In the genomic region with DNA sequence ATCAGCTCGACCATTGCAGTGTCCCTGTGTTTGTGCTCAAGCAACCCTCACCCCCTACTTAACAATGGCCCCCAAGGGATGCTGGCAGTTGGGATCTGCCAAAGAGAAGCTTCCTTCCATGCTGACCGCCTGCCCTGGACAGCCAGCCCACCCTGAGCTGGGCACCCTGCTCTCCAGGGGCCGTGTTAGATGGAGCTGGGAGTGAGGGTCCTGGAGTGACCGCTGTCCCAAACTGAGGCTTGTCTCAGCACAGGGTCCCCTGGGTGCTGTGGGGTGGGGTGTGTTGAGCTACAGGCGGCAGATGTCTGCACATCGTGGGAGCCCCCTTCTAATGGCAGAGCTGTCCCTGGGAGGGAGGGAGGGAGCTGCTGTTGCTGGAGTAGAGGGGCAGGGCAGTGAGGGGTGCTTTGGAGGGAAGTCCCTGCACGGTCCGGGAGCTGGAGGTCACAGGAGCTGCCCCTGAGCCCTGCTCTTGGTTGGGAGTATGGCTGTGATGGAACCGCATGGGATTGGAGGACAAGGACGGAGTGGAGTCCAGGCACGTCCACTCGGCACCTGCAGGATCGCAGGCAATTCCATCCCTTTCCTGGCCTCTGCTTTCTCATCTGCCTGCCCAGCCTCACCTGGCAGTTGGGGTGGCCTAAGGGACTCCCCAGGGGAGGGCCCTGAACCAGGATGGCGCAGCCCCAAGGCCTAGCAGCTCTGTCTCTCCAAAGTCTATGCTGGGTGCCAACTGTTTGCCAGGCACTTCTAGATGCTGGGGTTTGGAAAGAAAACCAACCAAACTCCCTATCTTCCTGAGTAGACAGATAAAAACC, we compare ENCODE assay signal across 28 cellular contexts.
"Had no signal": no experiment of that assay in that cellular context is flagged by ENCODE, and none has a peak within 500 bp of the region (broad histone marks: within the 10 kb centered on the region; RNA-seq: fewer than 3 reads in every experiment).

No MANE protein-coding gene starts in this region.

- H3K36me3 ChIP-seq: ascending aorta, cardiac muscle cell, lower lobe of right lung, pancreas had no signal

- H3K36me3 Mint-ChIP-seq: activated naive CD8-positive, alpha-beta T cell had no signal

- H3K27me3 ChIP-seq: ascending aorta, cardiac muscle cell, pancreas, tibial nerve had no signal

- H3K4me3 ChIP-seq: ascending aorta, cardiac muscle cell, lower lobe of right lung, mucosa of descending colon, pancreas, psoas muscle, tibial nerve had no signal

- H3K4me1 ChIP-seq: ascending aorta, lower lobe of right lung, pancreas, psoas muscle, tibial nerve had no signal

- H3K9me3 ChIP-seq: lower lobe of right lung, mucosa of descending colon, pancreas, SK-N-SH had no signal

- H3K4me1 Mint-ChIP-seq: activated CD4-positive, alpha-beta T cell treated with anti-CD3 and anti-CD28 coated beads, Interleukin-2, amount 10 ng/mL, durations not matched to agents 24 days and 14 days; brain had no signal

- DNase-seq: activated CD4-positive, alpha-beta T cell treated with anti-CD3 and anti-CD28 coated beads, Interleukin-2, amount 10 ng/mL, durations not matched to agents 24 days and 14 days; activated CD8-positive, alpha-beta T cell treated with anti-CD3 and anti-CD28 coated beads for 36 hours; activated naive CD4-positive, alpha-beta T cell treated with Interleukin-2 at 50 U/mL for 16 hours; activated T-cell treated with anti-CD3 and anti-CD28 coated beads, Interleukin-2, amount 50 U/mL, for 48 hours; cortex of kidney; effector memory CD8-positive, alpha-beta T cell; foreskin fibroblast; hippocampal formation; lower lobe of right lung; mesenchymal stem cell; mucosa of descending colon; nucleus accumbens; SK-N-SH; stimulated activated naive CD4-positive, alpha-beta T cell treated with Interleukin-2 at 50 U/mL for 16 hours; SW 1271; T-helper 9 cell had no signal

- H3K9me3 Mint-ChIP-seq: activated CD8-positive, alpha-beta T cell treated with anti-CD3 and anti-CD28 coated beads for 36 hours; activated T-helper 2 cell treated with anti-CD3 and anti-CD28 coated beads, Interferon-gamma antibody, Interleukin-2, Interleukin-4, amounts not matched to agents 10 μg/mL and 5 μg/mL and 100 μg/mL, durations not matched to agents 14 hours and 24 hours and 36 hours; effector memory CD8-positive, alpha-beta T cell had no signal

- H3K27ac ChIP-seq: ascending aorta, cardiac muscle cell, lower lobe of right lung, pancreas, psoas muscle, tibial nerve, VCaP had no signal

- H3K27me3 Mint-ChIP-seq: activated CD4-positive, alpha-beta T cell treated with anti-CD3 and anti-CD28 coated beads, Interleukin-2, amount 10 ng/mL, durations not matched to agents 24 days and 14 days; activated CD8-positive, alpha-beta T cell treated with anti-CD3 and anti-CD28 coated beads for 36 hours; activated naive CD8-positive, alpha-beta T cell had no signal

- H3K27ac Mint-ChIP-seq: activated CD4-positive, alpha-beta T cell treated with anti-CD3 and anti-CD28 coated beads, Interleukin-2, amount 10 ng/mL, durations not matched to agents 24 days and 14 days; activated CD8-positive, alpha-beta T cell treated with anti-CD3 and anti-CD28 coated beads for 36 hours; activated naive CD8-positive, alpha-beta T cell; activated T-helper 2 cell treated with anti-CD3 and anti-CD28 coated beads, Interferon-gamma antibody, Interleukin-2, Interleukin-4, amounts not matched to agents 10 μg/mL and 5 μg/mL and 100 μg/mL, durations not matched to agents 14 hours and 24 hours and 36 hours; brain; effector memory CD8-positive, alpha-beta T cell; T-helper 1 cell treated with Interleukin-12 subunit alpha and Interleukin-12 subunit beta and Interleukin-4 antibody, amounts not matched to agents 30 μg/mL and 1 μg/mL, for 36 hours had no signal

- ATAC-seq: activated CD4-positive, CD25-positive, alpha-beta regulatory T cell treated with anti-CD3 and anti-CD28 coated beads, Interleukin-2, amount 50 U/mL, for 24 hours; activated CD8-positive, alpha-beta T cell treated with anti-CD3 and anti-CD28 coated beads for 36 hours; effector memory CD8-positive, alpha-beta T cell; esophagus mucosa; mucosa of descending colon; pancreas; psoas muscle had no signal

- H3K4me3 Mint-ChIP-seq: activated CD4-positive, alpha-beta T cell treated with anti-CD3 and anti-CD28 coated beads, Interleukin-2, amount 10 ng/mL, durations not matched to agents 24 days and 14 days; activated CD8-positive, alpha-beta T cell treated with anti-CD3 and anti-CD28 coated beads for 36 hours; activated naive CD8-positive, alpha-beta T cell; brain; effector memory CD8-positive, alpha-beta T cell; T-helper 1 cell treated with Interleukin-12 subunit alpha and Interleukin-12 subunit beta and Interleukin-4 antibody, amounts not matched to agents 30 μg/mL and 1 μg/mL, for 36 hours had no signal
